In the genomic region with DNA sequence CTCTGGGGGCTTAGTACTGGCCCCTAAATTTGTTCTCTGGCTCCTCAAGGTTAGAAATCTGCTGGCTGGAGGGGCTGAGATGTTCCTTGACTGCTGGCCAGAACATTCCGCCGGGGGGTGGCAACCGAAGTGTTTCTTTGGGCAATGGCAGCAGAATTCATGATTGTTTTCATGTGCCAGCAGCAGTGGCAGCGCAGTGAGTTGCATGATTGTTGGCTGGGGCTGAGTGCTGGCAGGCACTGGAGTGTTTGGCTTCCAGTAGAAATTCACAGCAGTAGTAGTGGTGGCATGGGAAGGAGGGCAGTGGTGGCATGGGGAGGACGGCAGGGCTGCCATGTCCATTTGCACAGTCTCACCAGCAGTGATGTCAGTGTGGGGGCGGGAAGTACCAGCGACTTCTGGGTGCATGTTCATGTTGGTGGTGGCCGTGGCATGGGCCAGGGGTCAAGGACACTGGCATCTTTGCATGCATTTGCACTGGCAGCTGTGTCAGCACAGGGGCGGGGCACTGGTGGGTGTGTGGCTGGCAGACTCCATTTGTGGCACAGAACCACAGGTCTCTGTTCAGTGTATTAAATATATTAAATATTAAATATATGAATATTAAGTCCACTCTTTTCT, we compare ENCODE assay signal across 1 cellular context.
TF ChIP-seq lines count a peak whose summit lies in the region.

No MANE protein-coding gene starts in this region.

TF ChIP-seq in H1, 55 proteins besides CTCF, POLR2A, EP300 and RAD21 (continued from another document):
- TF ChIP-seq SIN3A (conservative IDR thresholded peaks at IDR 0.05 in 1 of 2, IDR thresholded peaks at IDR 0.05 in 1 of 2; ENCODE audit: low read depth in 1 of 2, low read length in 2 of 2) (no peak), SP2 (IDR thresholded peaks at IDR 0.05; ENCODE audit: low read length) (no peak), SRF (IDR thresholded peaks at IDR 0.05; ENCODE audit: low read depth, low read length) (no peak), JUND (IDR thresholded peaks at IDR 0.05; ENCODE audit: low read length) (no peak), TBP (IDR thresholded peaks at IDR 0.05; ENCODE audit: low read depth, low read length) (no peak), KDM4A (IDR thresholded peaks at IDR 0.05; ENCODE audit: low read depth, low read length, severe bottlenecking) (no peak), KDM5A (IDR thresholded peaks at IDR 0.05; ENCODE audit: low read length) (no peak), BACH1 (IDR thresholded peaks at IDR 0.05; ENCODE audit: low read length) (no peak), ZNF274 (IDR thresholded peaks at IDR 0.05; ENCODE audit: borderline replicate concordance, extremely low read depth, low read length) (no peak), PHF8 (conservative IDR thresholded peaks at IDR 0.05; ENCODE audit: low read depth, low read length) (no peak), NANOG (IDR thresholded peaks at IDR 0.05; ENCODE audit: insufficient read depth, low read depth, low read length, poor library complexity, severe bottlenecking) (no peak), NRF1 (IDR thresholded peaks at IDR 0.05; ENCODE audit: low read depth, low read length) (no peak), TAF7 (optimal IDR thresholded peaks at IDR 0.05; ENCODE audit: borderline replicate concordance, low read depth, low read length) (no peak)
- TF ChIP-seq, protein P1, sequence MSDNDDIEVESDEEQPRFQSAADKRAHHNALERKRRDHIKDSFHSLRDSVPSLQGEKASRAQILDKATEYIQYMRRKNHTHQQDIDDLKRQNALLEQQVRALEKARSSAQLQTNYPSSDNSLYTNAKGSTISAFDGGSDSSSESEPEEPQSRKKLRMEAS (IDR thresholded peaks at IDR 0.05), result no peak
- TF ChIP-seq, protein P2, sequence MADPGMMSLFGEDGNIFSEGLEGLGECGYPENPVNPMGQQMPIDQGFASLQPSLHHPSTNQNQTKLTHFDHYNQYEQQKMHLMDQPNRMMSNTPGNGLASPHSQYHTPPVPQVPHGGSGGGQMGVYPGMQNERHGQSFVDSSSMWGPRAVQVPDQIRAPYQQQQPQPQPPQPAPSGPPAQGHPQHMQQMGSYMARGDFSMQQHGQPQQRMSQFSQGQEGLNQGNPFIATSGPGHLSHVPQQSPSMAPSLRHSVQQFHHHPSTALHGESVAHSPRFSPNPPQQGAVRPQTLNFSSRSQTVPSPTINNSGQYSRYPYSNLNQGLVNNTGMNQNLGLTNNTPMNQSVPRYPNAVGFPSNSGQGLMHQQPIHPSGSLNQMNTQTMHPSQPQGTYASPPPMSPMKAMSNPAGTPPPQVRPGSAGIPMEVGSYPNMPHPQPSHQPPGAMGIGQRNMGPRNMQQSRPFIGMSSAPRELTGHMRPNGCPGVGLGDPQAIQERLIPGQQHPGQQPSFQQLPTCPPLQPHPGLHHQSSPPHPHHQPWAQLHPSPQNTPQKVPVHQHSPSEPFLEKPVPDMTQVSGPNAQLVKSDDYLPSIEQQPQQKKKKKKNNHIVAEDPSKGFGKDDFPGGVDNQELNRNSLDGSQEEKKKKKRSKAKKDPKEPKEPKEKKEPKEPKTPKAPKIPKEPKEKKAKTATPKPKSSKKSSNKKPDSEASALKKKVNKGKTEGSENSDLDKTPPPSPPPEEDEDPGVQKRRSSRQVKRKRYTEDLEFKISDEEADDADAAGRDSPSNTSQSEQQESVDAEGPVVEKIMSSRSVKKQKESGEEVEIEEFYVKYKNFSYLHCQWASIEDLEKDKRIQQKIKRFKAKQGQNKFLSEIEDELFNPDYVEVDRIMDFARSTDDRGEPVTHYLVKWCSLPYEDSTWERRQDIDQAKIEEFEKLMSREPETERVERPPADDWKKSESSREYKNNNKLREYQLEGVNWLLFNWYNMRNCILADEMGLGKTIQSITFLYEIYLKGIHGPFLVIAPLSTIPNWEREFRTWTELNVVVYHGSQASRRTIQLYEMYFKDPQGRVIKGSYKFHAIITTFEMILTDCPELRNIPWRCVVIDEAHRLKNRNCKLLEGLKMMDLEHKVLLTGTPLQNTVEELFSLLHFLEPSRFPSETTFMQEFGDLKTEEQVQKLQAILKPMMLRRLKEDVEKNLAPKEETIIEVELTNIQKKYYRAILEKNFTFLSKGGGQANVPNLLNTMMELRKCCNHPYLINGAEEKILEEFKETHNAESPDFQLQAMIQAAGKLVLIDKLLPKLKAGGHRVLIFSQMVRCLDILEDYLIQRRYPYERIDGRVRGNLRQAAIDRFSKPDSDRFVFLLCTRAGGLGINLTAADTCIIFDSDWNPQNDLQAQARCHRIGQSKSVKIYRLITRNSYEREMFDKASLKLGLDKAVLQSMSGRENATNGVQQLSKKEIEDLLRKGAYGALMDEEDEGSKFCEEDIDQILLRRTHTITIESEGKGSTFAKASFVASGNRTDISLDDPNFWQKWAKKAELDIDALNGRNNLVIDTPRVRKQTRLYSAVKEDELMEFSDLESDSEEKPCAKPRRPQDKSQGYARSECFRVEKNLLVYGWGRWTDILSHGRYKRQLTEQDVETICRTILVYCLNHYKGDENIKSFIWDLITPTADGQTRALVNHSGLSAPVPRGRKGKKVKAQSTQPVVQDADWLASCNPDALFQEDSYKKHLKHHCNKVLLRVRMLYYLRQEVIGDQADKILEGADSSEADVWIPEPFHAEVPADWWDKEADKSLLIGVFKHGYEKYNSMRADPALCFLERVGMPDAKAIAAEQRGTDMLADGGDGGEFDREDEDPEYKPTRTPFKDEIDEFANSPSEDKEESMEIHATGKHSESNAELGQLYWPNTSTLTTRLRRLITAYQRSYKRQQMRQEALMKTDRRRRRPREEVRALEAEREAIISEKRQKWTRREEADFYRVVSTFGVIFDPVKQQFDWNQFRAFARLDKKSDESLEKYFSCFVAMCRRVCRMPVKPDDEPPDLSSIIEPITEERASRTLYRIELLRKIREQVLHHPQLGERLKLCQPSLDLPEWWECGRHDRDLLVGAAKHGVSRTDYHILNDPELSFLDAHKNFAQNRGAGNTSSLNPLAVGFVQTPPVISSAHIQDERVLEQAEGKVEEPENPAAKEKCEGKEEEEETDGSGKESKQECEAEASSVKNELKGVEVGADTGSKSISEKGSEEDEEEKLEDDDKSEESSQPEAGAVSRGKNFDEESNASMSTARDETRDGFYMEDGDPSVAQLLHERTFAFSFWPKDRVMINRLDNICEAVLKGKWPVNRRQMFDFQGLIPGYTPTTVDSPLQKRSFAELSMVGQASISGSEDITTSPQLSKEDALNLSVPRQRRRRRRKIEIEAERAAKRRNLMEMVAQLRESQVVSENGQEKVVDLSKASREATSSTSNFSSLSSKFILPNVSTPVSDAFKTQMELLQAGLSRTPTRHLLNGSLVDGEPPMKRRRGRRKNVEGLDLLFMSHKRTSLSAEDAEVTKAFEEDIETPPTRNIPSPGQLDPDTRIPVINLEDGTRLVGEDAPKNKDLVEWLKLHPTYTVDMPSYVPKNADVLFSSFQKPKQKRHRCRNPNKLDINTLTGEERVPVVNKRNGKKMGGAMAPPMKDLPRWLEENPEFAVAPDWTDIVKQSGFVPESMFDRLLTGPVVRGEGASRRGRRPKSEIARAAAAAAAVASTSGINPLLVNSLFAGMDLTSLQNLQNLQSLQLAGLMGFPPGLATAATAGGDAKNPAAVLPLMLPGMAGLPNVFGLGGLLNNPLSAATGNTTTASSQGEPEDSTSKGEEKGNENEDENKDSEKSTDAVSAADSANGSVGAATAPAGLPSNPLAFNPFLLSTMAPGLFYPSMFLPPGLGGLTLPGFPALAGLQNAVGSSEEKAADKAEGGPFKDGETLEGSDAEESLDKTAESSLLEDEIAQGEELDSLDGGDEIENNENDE (IDR thresholded peaks at IDR 0.05; ENCODE audit: insufficient replicate concordance, low read length), result no peak
TF ChIP-seq in H1: peak in this region for 0.
